30 cellular contexts compared by ENCODE assay signal in genomic region chr6:106579281-106579680, GRCh38.
"Had no signal": no experiment of that assay in that cellular context is flagged by ENCODE, and none has a peak within 500 bp of the region (broad histone marks: within the 10 kb centered on the region; RNA-seq: fewer than 3 reads in every experiment).

No MANE protein-coding gene starts in this region.

- H3K4me3 Mint-ChIP-seq: activated naive CD4-positive, alpha-beta T cell treated with anti-CD3 and anti-CD28 coated beads, Interleukin-2, amount 10 ng/mL, durations not matched to agents 7 days and 5 days; activated naive CD8-positive, alpha-beta T cell treated with anti-CD3 and anti-CD28 coated beads, Interleukin-2, amount 10 ng/mL, durations not matched to agents 7 days and 5 days; activated T-helper 1 cell treated with anti-CD3 and anti-CD28 coated beads, Interleukin-12 subunit alpha, Interleukin-12 subunit beta, Interleukin-2, Interleukin-4 antibody, amounts not matched to agents 30 ng/mL and 10 ng/mL and 1 ng/mL, durations not matched to agents 14 hours and 24 hours and 36 hours; brain; endodermal cell; nephron; stimulated activated memory B cell treated with anti-CD40 and anti-IgM and Interleukin-4, amounts not matched to agents 10 μg/mL and 1 μg/mL and 100 μg/mL, for 72 hours; stimulated activated naive CD8-positive, alpha-beta T cell treated with anti-CD3 and anti-CD28 coated beads, Interleukin-15, amount 100 ng/mL, for 72 hours; T-helper 2 cell treated with Interferon-gamma antibody and Interleukin-4, amounts not matched to agents 5 μg/mL and 100 μg/mL, for 36 hours had no signal

- H3K27ac Mint-ChIP-seq: activated naive CD4-positive, alpha-beta T cell treated with anti-CD3 and anti-CD28 coated beads, Interleukin-2, amount 10 ng/mL, durations not matched to agents 7 days and 5 days; activated naive CD8-positive, alpha-beta T cell treated with anti-CD3 and anti-CD28 coated beads, Interleukin-2, amount 10 ng/mL, durations not matched to agents 7 days and 5 days; activated T-helper 1 cell treated with anti-CD3 and anti-CD28 coated beads, Interleukin-12 subunit alpha, Interleukin-12 subunit beta, Interleukin-2, Interleukin-4 antibody, amounts not matched to agents 30 ng/mL and 10 ng/mL and 1 ng/mL, durations not matched to agents 14 hours and 24 hours and 36 hours; brain; endodermal cell; nephron; progenitor cell of endocrine pancreas; stimulated activated memory B cell treated with anti-CD40 and anti-IgM and Interleukin-4, amounts not matched to agents 10 μg/mL and 1 μg/mL and 100 μg/mL, for 72 hours; stimulated activated naive CD8-positive, alpha-beta T cell treated with anti-CD3 and anti-CD28 coated beads, Interleukin-15, amount 100 ng/mL, for 72 hours; T-helper 2 cell treated with Interferon-gamma antibody and Interleukin-4, amounts not matched to agents 5 μg/mL and 100 μg/mL, for 36 hours had no signal

- ATAC-seq: gastrocnemius medialis; stimulated activated memory B cell treated with anti-CD40 and anti-IgM and Interleukin-4, amounts not matched to agents 10 μg/mL and 1 μg/mL and 100 μg/mL, for 72 hours; stimulated activated naive CD8-positive, alpha-beta T cell treated with anti-CD3 and anti-CD28 coated beads, Interleukin-15, amount 100 ng/mL, for 72 hours had no signal

- H3K27me3 ChIP-seq: ascending aorta, cardiac muscle cell, esophagus squamous epithelium, gastrocnemius medialis, neutrophil, ovary, sigmoid colon, thyroid gland had no signal

- H3K4me1 Mint-ChIP-seq: nephron; stimulated activated memory B cell treated with anti-CD40 and anti-IgM and Interleukin-4, amounts not matched to agents 10 μg/mL and 1 μg/mL and 100 μg/mL, for 72 hours had no signal

- H3K27ac ChIP-seq: ascending aorta, cardiac muscle cell, coronary artery, esophagus squamous epithelium, left ventricle myocardium inferior, neutrophil, ovary, thyroid gland, VCaP had no signal

- H3K9me3 ChIP-seq: ascending aorta, esophagus squamous epithelium, gastrocnemius medialis, left ventricle myocardium inferior, neutrophil, ovary, sigmoid colon, thyroid gland had no signal

- H3K9me3 Mint-ChIP-seq: activated naive CD4-positive, alpha-beta T cell treated with anti-CD3 and anti-CD28 coated beads, Interleukin-2, amount 10 ng/mL, durations not matched to agents 7 days and 5 days; activated naive CD8-positive, alpha-beta T cell treated with anti-CD3 and anti-CD28 coated beads, Interleukin-2, amount 10 ng/mL, durations not matched to agents 7 days and 5 days; activated T-helper 1 cell treated with anti-CD3 and anti-CD28 coated beads, Interleukin-12 subunit alpha, Interleukin-12 subunit beta, Interleukin-2, Interleukin-4 antibody, amounts not matched to agents 30 ng/mL and 10 ng/mL and 1 ng/mL, durations not matched to agents 14 hours and 24 hours and 36 hours; brain; endodermal cell; nephron; stimulated activated memory B cell treated with anti-CD40 and anti-IgM and Interleukin-4, amounts not matched to agents 10 μg/mL and 1 μg/mL and 100 μg/mL, for 72 hours; stimulated activated naive CD8-positive, alpha-beta T cell treated with anti-CD3 and anti-CD28 coated beads, Interleukin-15, amount 100 ng/mL, for 72 hours; T-helper 2 cell treated with Interferon-gamma antibody and Interleukin-4, amounts not matched to agents 5 μg/mL and 100 μg/mL, for 36 hours had no signal

- H3K4me3 ChIP-seq: ascending aorta, cardiac muscle cell, coronary artery, esophagus squamous epithelium, gastrocnemius medialis, left ventricle myocardium inferior, ovary, sigmoid colon, thyroid gland had no signal

- DNase-seq: activated CD4-positive, alpha-beta T cell treated with anti-CD3 and anti-CD28 coated beads for 4 hours; activated CD4-positive, alpha-beta T cell treated with anti-CD3 and anti-CD28 coated beads, Interleukin-2, amount 50 U/mL, for 4 hours; activated effector memory CD4-positive, alpha-beta T cell treated with anti-CD3 and anti-CD28 coated beads, Interleukin-2, amount 50 U/mL, for 16 hours; activated naive CD4-positive, alpha-beta T cell treated with anti-CD3 and anti-CD28 coated beads, Interleukin-2, amount 10 ng/mL, durations not matched to agents 7 days and 5 days; activated naive CD8-positive, alpha-beta T cell treated with anti-CD3 and anti-CD28 coated beads, Interleukin-2, amount 10 ng/mL, durations not matched to agents 7 days and 5 days; cerebellar nuclear complex; endodermal cell; esophagus squamous epithelium; gastrocnemius medialis; glutamatergic neuron; left ventricle myocardium inferior; mammary epithelial cell; ovary; sigmoid colon; small intestine; stimulated activated CD4-positive, alpha-beta T cell treated with anti-CD3 and anti-CD28 coated beads, Interleukin-4, amount 100 ng/mL, for 24 hours; stimulated activated naive CD8-positive, alpha-beta T cell treated with anti-CD3 and anti-CD28 coated beads, Interleukin-15, amount 100 ng/mL, for 72 hours; T-helper 1 cell; thyroid gland had no signal

- H3K4me1 ChIP-seq: ascending aorta, esophagus squamous epithelium, thyroid gland had no signal

- H3K27me3 Mint-ChIP-seq: activated naive CD4-positive, alpha-beta T cell treated with anti-CD3 and anti-CD28 coated beads, Interleukin-2, amount 10 ng/mL, durations not matched to agents 7 days and 5 days; activated naive CD8-positive, alpha-beta T cell treated with anti-CD3 and anti-CD28 coated beads, Interleukin-2, amount 10 ng/mL, durations not matched to agents 7 days and 5 days; progenitor cell of endocrine pancreas; stimulated activated memory B cell treated with anti-CD40 and anti-IgM and Interleukin-4, amounts not matched to agents 10 μg/mL and 1 μg/mL and 100 μg/mL, for 72 hours; stimulated activated naive CD8-positive, alpha-beta T cell treated with anti-CD3 and anti-CD28 coated beads, Interleukin-15, amount 100 ng/mL, for 72 hours had no signal

- H3K36me3 ChIP-seq: cardiac muscle cell, ovary, thyroid gland had no signal
